Comparison of ENCODE assay signal across 12 cellular contexts in genomic region chr22:38955926-38956325, GRCh38. TPM values are rescaled to one million over a fixed set of nuclear protein-coding genes. Genes with fewer than 3 reads are reported as not detected.
"Had no signal": no experiment of that assay in that cellular context is flagged by ENCODE, and none has a peak within 500 bp of the region (broad histone marks: within the 10 kb centered on the region; RNA-seq: fewer than 3 reads in every experiment).

No MANE protein-coding gene starts in this region.

- H3K9me3 Mint-ChIP-seq: activated CD4-positive, alpha-beta T cell treated with anti-CD3 and anti-CD28 coated beads, Interleukin-2, amount 10 ng/mL, durations not matched to agents 7 days and 5 days; effector memory CD8-positive, alpha-beta T cell; neural progenitor cell; stimulated activated memory B cell treated with anti-CD40 and anti-IgM and Interleukin-4, amounts not matched to agents 10 μg/mL and 1 μg/mL and 100 μg/mL, for 72 hours had no signal

- H3K36me3 Mint-ChIP-seq: neural progenitor cell; stimulated activated memory B cell treated with anti-CD40 and anti-IgM and Interleukin-4, amounts not matched to agents 10 μg/mL and 1 μg/mL and 100 μg/mL, for 72 hours had no signal

- H3K27me3 Mint-ChIP-seq: activated CD4-positive, alpha-beta T cell treated with anti-CD3 and anti-CD28 coated beads, Interleukin-2, amount 10 ng/mL, durations not matched to agents 7 days and 5 days had no signal

- H3K4me3 Mint-ChIP-seq: activated CD4-positive, alpha-beta T cell treated with anti-CD3 and anti-CD28 coated beads, Interleukin-2, amount 10 ng/mL, durations not matched to agents 7 days and 5 days; effector memory CD8-positive, alpha-beta T cell; neural progenitor cell; stimulated activated memory B cell treated with anti-CD40 and anti-IgM and Interleukin-4, amounts not matched to agents 10 μg/mL and 1 μg/mL and 100 μg/mL, for 72 hours had no signal

- ATAC-seq: effector memory CD8-positive, alpha-beta T cell; stimulated activated memory B cell treated with anti-CD40 and anti-IgM and Interleukin-4, amounts not matched to agents 10 μg/mL and 1 μg/mL and 100 μg/mL, for 72 hours had no signal

- H3K27ac ChIP-seq: coronary artery, epithelial cell of prostate, neural progenitor cell had no signal

- H3K27me3 ChIP-seq: neural progenitor cell had no signal

- H3K36me3 ChIP-seq: neural progenitor cell had no signal

- H3K4me1 ChIP-seq: neural progenitor cell had no signal

- H3K27ac Mint-ChIP-seq: stimulated activated memory B cell treated with anti-CD40 and anti-IgM and Interleukin-4, amounts not matched to agents 10 μg/mL and 1 μg/mL and 100 μg/mL, for 72 hours had no signal

- H3K4me3 ChIP-seq: coronary artery, neural progenitor cell, skin epidermis had no signal

- DNase-seq: activated CD4-positive, alpha-beta T cell treated with anti-CD3 and anti-CD28 coated beads, Interleukin-2, amount 10 ng/mL, durations not matched to agents 7 days and 5 days; activated CD8-positive, alpha-beta memory T cell treated with anti-CD3 and anti-CD28 coated beads, Interleukin-2, amount 50 U/mL, for 4 hours; caudate nucleus; effector memory CD8-positive, alpha-beta T cell; hypothalamus; trophoblast cell had no signal

RNA-seq across cellular contexts. Expression of gene APOBEC3A, which starts 1.5 kb away (rescaled TPM):
- total RNA-seq: activated CD4-positive, alpha-beta T cell treated with anti-CD3 and anti-CD28 coated beads, Interleukin-2, amount 10 ng/mL, durations not matched to agents 7 days and 5 days; SK-MEL-5 had no signal
